In genomic region chr1:156895408-156895874, GRCh38 we compare ENCODE assay signal across 13 cellular contexts. TPM values are rescaled to one million over a fixed set of nuclear protein-coding genes. Genes with fewer than 3 reads are reported as not detected.
DNase-seq lines count a peak whose midpoint lies in the region; ATAC-seq and TF ChIP-seq lines count a peak whose summit lies in the region.
"Had no signal": no experiment of that assay in that cellular context is flagged by ENCODE, and none has a peak within 500 bp of the region (broad histone marks: within the 10 kb centered on the region; RNA-seq: fewer than 3 reads in every experiment).

No MANE protein-coding gene starts in this region.

- no peaks in the 10 kb centered on the region for H3K9me3 ChIP-seq in esophagus (ENCODE audit: control insufficient read depth in 2 of 2, insufficient read depth in 1 of 2, low read depth in 1 of 2, low read length in 1 of 2)
- H3K9me3 ChIP-seq in osteoblast (ENCODE audit: low read depth, low read length) = no peaks in the 10 kb centered on the region

- no peak overlapping the region for H3K4me3 ChIP-seq in esophagus (ENCODE audit: low read depth in 1 of 2, low read length in 2 of 2)
- peak overlapping the region; percentile 75 for H3K4me3 ChIP-seq in osteoblast (ENCODE audit: insufficient read depth, low read length)

- H3K4me2 ChIP-seq in osteoblast (ENCODE audit: insufficient read depth, low read length) = peak overlapping the region; percentile 90

- no peak for TF ChIP-seq CTCF in RWPE1 (conservative IDR thresholded peaks at IDR 0.05; ENCODE audit: low read depth)
- TF ChIP-seq CTCF in osteoblast (IDR thresholded peaks at IDR 0.05; ENCODE audit: extremely low read depth, low read depth, low read length) = no peak

- H4K20me1 ChIP-seq in osteoblast (ENCODE audit: insufficient read depth, low read length) = peaks cover 4% of the 10 kb centered on the region

- POLR2A ChIA-PET in RWPE1 (lab: Yijun Ruan, JAX; ENCODE audit: low non-redundant PET) = no interaction called here

- H3K27me3 ChIP-seq in esophagus (ENCODE audit: control insufficient read depth in 1 of 2, insufficient read depth in 2 of 2, low read length in 2 of 2) (no peaks in the 10 kb centered on the region), osteoblast (ENCODE audit: insufficient read depth, low read length) (no peaks in the 10 kb centered on the region)

- H2AFZ ChIP-seq in osteoblast (ENCODE audit: low read length) = peak overlapping the region; percentile 60

- CTCF ChIA-PET in RWPE1 (lab: Yijun Ruan, JAX) = interaction anchor here (9.3 kb wide), 1 partner anchor 32 kb away, joined by 77 read pairs; no protein-coding TSS in a partner anchor

- H3K36me3 ChIP-seq in esophagus (ENCODE audit: control insufficient read depth in 2 of 2, insufficient read depth in 2 of 2, low read length in 1 of 2) = no peaks in the 10 kb centered on the region
- H3K36me3 ChIP-seq in osteoblast (ENCODE audit: insufficient read depth, low read length) = no peaks in the 10 kb centered on the region

- no peak for ATAC-seq in HG03442 (IDR thresholded peaks at IDR 0.05; ENCODE audit: unreplicated experiment)

- WGBS in esophagus, 2 donors = 77 to 82% methylated on average over 6 of the region's 6 CpGs

- in situ Hi-C loops in ACHN (cut with HindIII; ENCODE audit: low pct_ligation_motif_present, low pct_unique_long_range_greater_than_20kb, low sequenced_read_pairs) = no loop called here

- H3K27ac ChIP-seq in RWPE1 (peak overlapping the region; percentile 99), esophagus (ENCODE audit: low read depth in 2 of 2, low read length in 1 of 2) (peak overlapping the region; percentile 15 to 20), osteoblast (ENCODE audit: low read depth, low read length) (peak overlapping the region; percentile 100)

- H3K79me2 ChIP-seq in osteoblast (ENCODE audit: insufficient read depth, low read length) = peaks cover 47% of the 10 kb centered on the region

- DNase-seq in ACHN (peak; percentile 35), RWPE1 (ENCODE audit: low spot score) (no peak), osteoblast (ENCODE audit: insufficient read length, low spot score, missing footprints) (no peak), NCI-H82 treated with DMSO at 0.1 percent for 48 hours (lab: John Stamatoyannopoulos, UW; ENCODE audit: unreplicated experiment) (no peak), epidermal melanocyte (ENCODE audit: insufficient read length, low spot score) (no peak), DMS53 treated with DMSO at 0.1 percent for 48 hours (lab: John Stamatoyannopoulos, UW; ENCODE audit: unreplicated experiment) (no peak)
- DNase-seq: activated T-cell treated with anti-CD3 and anti-CD28 coated beads for 4 hours, C1 segment of cervical spinal cord had no signal

- H3K4me1 ChIP-seq in esophagus (ENCODE audit: control insufficient read depth in 2 of 2, insufficient read depth in 2 of 2, low read length in 1 of 2) = peaks cover 0 to 7% of the 10 kb centered on the region in 2 donors
- peaks cover 74% of the 10 kb centered on the region for H3K4me1 ChIP-seq in osteoblast (ENCODE audit: insufficient read depth, low read length)

RNA-seq across cellular contexts. Expression of gene PEAR1, which starts 1.9 kb away (rescaled TPM):
- 1 to 10 TPM; 1.5 to 1.7 TPM for polyA plus RNA-seq in esophagus
- total RNA-seq in osteoblast = 17.0 and 21.2 TPM in 2 replicates

RNA-seq across cellular contexts. Expression of gene LRRC71, which starts 25.0 kb away (rescaled TPM):
- polyA plus RNA-seq in esophagus = under 1 TPM in 1 of 2 donors, not detected in 1; 0.04 TPM
- 0.36 and 0.59 TPM in 2 replicates for total RNA-seq in osteoblast
- total RNA-seq: LHCN-M2; T-helper 2 cell treated with Interferon-gamma antibody and Interleukin-4, amounts not matched to agents 100 ng/mL and 5 ng/mL, for 36 hours had no signal

RNA-seq across cellular contexts. Expression of gene NTRK1, which starts 34.8 kb away (rescaled TPM):
- polyA plus RNA-seq in esophagus = under 1 TPM; 0.06 to 0.08 TPM
- 0.36 and 0.88 TPM in 2 replicates for total RNA-seq in osteoblast
- total RNA-seq: dermis microvascular lymphatic vessel endothelial cell, LHCN-M2 had no signal

RNA-seq across cellular contexts. Expression of gene INSRR, which starts 36.5 kb away (rescaled TPM):
- polyA plus RNA-seq in esophagus = under 1 TPM in 1 of 2 donors, not detected in 1; 0.01 TPM
- 0.29 and 0.36 TPM in 2 replicates for total RNA-seq in osteoblast
- total RNA-seq: dermis microvascular lymphatic vessel endothelial cell, LHCN-M2 had no signal

Comparison
In these comparisons a context has a peak if more than half of its experiments do, and no peak if none do; other contexts are left out.
1. H3K27ac ChIP-seq: peak in every context shown above with its lines; median percentile 100 in osteoblast; 99 in RWPE1; 18 in esophagus.